8 cellular contexts compared by ENCODE assay signal in genomic region chr15:42920281-42921048, GRCh38. TPM values are rescaled to one million over a fixed set of nuclear protein-coding genes. Genes with fewer than 3 reads are reported as not detected.
DNase-seq lines count a peak whose midpoint lies in the region; ATAC-seq, FAIRE-seq and TF ChIP-seq lines count a peak whose summit lies in the region.

TSS of gene TTBK2 (minus strand) at chr15:42920778. CDS start at chr15:42878617, 42,161 bp downstream.

- no peak for TF ChIP-seq CTCF in H1 (IDR thresholded peaks at IDR 0.05; ENCODE audit: control extremely low read depth in 1 of 3, insufficient read depth in 1 of 3, low read depth in 1 of 3, low read length in 3 of 3)

- H3K4me1 ChIP-seq in H1 (replicated peaks in 1 of 4; ENCODE audit: control insufficient read depth in 3 of 4, insufficient read depth in 4 of 4, low read length in 3 of 4), result peaks cover 0 to 6% (median 0%) of the 10 kb centered on the region in 4 experiments; a peak in 2 of 7 replicates
- peaks cover 3% of the 10 kb centered on the region for H3K4me1 ChIP-seq in mesenchymal stem cell (ENCODE audit: control insufficient read depth, insufficient read depth, low read depth, low read length)

- H4K5ac ChIP-seq in H1 (ENCODE audit: insufficient read length, low read depth, low read length), result peak within 1 kb of the TSS; percentile 37

- H3K9ac ChIP-seq in H1 (replicated peaks in 1 of 4; ENCODE audit: extremely low read depth in 1 of 4, low read depth in 3 of 4, low read length in 3 of 4), result peak within 1 kb of the TSS; percentile 43 to 74 (median 54)
- peak within 1 kb of the TSS; percentile 85 for H3K9ac ChIP-seq in mesenchymal stem cell (ENCODE audit: low read length)

- no peaks in the 10 kb centered on the region for H3K9me3 ChIP-seq in H1 (ENCODE audit: insufficient read depth in 2 of 2, low read depth in 1 of 2, low read length in 1 of 2)
- H3K9me3 ChIP-seq in mesenchymal stem cell (ENCODE audit: control insufficient read depth, low read length), result no peaks in the 10 kb centered on the region

- no peaks in the 10 kb centered on the region for H3K79me1 ChIP-seq in H1 (ENCODE audit: low read depth, low read length)
- peaks cover 4% of the 10 kb centered on the region for H3K79me1 ChIP-seq in mesenchymal stem cell (replicated peaks; ENCODE audit: low read length, poor library complexity, severe bottlenecking)

- TF ChIP-seq POLR2A in H1 (IDR thresholded peaks at IDR 0.05; ENCODE audit: control extremely low read depth in 1 of 2, low read depth in 2 of 2, low read length in 2 of 2), result peak in 1 of 2 experiments; percentile 62; a peak in 1 of 3 replicates

- H4K8ac ChIP-seq in H1 (ENCODE audit: extremely low read depth, insufficient read depth, low read length), result no peak within 1 kb of the TSS; the same call in 1 of the 2 replicates
- H4K8ac ChIP-seq in mesenchymal stem cell (ENCODE audit: low read length), result peak within 1 kb of the TSS; percentile 96

- no peak within 1 kb of the TSS for H2BK15ac ChIP-seq in H1 (ENCODE audit: low read length)
- H2BK15ac ChIP-seq in mesenchymal stem cell (ENCODE audit: low read depth, poor library complexity, severe bottlenecking), result no peak within 1 kb of the TSS

- peak within 1 kb of the TSS; percentile 90 to 95 for H3K4me2 ChIP-seq in H1 (ENCODE audit: insufficient read depth in 1 of 2, low read depth in 2 of 2, low read length in 2 of 2)
- peak within 1 kb of the TSS; percentile 66 for H3K4me2 ChIP-seq in mesenchymal stem cell (ENCODE audit: low read length, poor library complexity, severe bottlenecking)

- no peak within 1 kb of the TSS for H2BK120ac ChIP-seq in H1 (replicated peaks; ENCODE audit: low read depth, low read length)
- no peak within 1 kb of the TSS for H2BK120ac ChIP-seq in mesenchymal stem cell (ENCODE audit: low read depth, low read length)

- no peak for TF ChIP-seq RAD21 in H1 (IDR thresholded peaks at IDR 0.05 in 1 of 2, conservative IDR thresholded peaks at IDR 0.05 in 1 of 2; ENCODE audit: low read depth in 2 of 2, low read length in 2 of 2)

- POLR2A ChIA-PET in H1 (lab: Charles Lee; ENCODE audit: partially characterized antibody), result no interaction called here

- FAIRE-seq in H1 (lab: Jason Lieb, UNC), result no peak

- peaks cover 0 to 5% (median 2%) of the 10 kb centered on the region in 4 experiments; a peak in 2 of 7 replicates for H3K27me3 ChIP-seq in H1 (replicated peaks in 1 of 4; ENCODE audit: control insufficient read depth in 3 of 4, extremely low read depth in 1 of 4, insufficient read depth in 3 of 4, low read length in 3 of 4)
- no peaks in the 10 kb centered on the region for H3K27me3 ChIP-seq in mesenchymal stem cell (ENCODE audit: control insufficient read depth in 1 of 2, insufficient read depth in 1 of 2, low read length in 2 of 2)

- ATAC-seq in GM21360 (IDR thresholded peaks at IDR 0.05; ENCODE audit: unreplicated experiment), result peak; percentile 87

- no peak within 1 kb of the TSS for H3K4ac ChIP-seq in H1 (replicated peaks; ENCODE audit: insufficient read length, low read depth, low read length)
- H3K4ac ChIP-seq in mesenchymal stem cell (ENCODE audit: low read depth in 1 of 2, low read length in 2 of 2), result peak within 1 kb of the TSS; percentile 17 to 65

- H2BK5ac ChIP-seq in H1 (ENCODE audit: low read depth, low read length), result no peak within 1 kb of the TSS
- peak within 1 kb of the TSS; percentile 66 for H2BK5ac ChIP-seq in mesenchymal stem cell (ENCODE audit: low read depth, low read length, poor library complexity, severe bottlenecking)

- H3K27ac ChIP-seq in H1 (ENCODE audit: low read depth, low read length) (no peak within 1 kb of the TSS), mesenchymal stem cell (ENCODE audit: low read length, poor library complexity, severe bottlenecking) (peak within 1 kb of the TSS; percentile 44)

- no peak within 1 kb of the TSS for H4K91ac ChIP-seq in H1 (replicated peaks; ENCODE audit: insufficient read length, low read length)
- H4K91ac ChIP-seq in mesenchymal stem cell (ENCODE audit: low read length), result no peak within 1 kb of the TSS

- H3K23ac ChIP-seq in H1 (ENCODE audit: insufficient read length) (no peak within 1 kb of the TSS), mesenchymal stem cell (ENCODE audit: low read length in 2 of 2) (peak within 1 kb of the TSS in 1 of 2 experiments; percentile 85)

- peaks cover 0 to 41% of the 10 kb centered on the region in 2 experiments; a peak in 2 of 4 replicates for H3K79me2 ChIP-seq in H1 (ENCODE audit: control insufficient read depth in 1 of 2, insufficient read depth in 2 of 2, low read length in 2 of 2)

- peaks cover 12% of the 10 kb centered on the region; the same call in 1 of the 2 replicates for H3K23me2 ChIP-seq in H1 (ENCODE audit: low read depth, low read length)

- H2AK5ac ChIP-seq in H1 (ENCODE audit: low read depth, low read length) (no peak within 1 kb of the TSS), mesenchymal stem cell (ENCODE audit: low read length, severe bottlenecking) (no peak within 1 kb of the TSS)

- no peak within 1 kb of the TSS for H3K18ac ChIP-seq in H1 (ENCODE audit: extremely low read depth, low read length)
- peak within 1 kb of the TSS in 1 of 2 experiments; percentile 93 for H3K18ac ChIP-seq in mesenchymal stem cell (ENCODE audit: low read depth in 1 of 2, low read length in 2 of 2)

- TF ChIP-seq EP300 in H1 (IDR thresholded peaks at IDR 0.05; ENCODE audit: borderline replicate concordance in 1 of 2, low read depth in 2 of 2, low read length in 2 of 2), result no peak

- CTCF ChIA-PET in H1 (lab: Charles Lee; ENCODE audit: partially characterized antibody), result no interaction called here

- H3K4me3 ChIP-seq in H1 (ENCODE audit: extremely low read depth in 1 of 4, insufficient read depth in 2 of 4, low read depth in 3 of 4, low read length in 4 of 4) (peak within 1 kb of the TSS; percentile 90 to 96 (median 94)), mesenchymal stem cell (ENCODE audit: insufficient read depth in 1 of 2, low read depth in 1 of 2, low read length in 2 of 2) (peak within 1 kb of the TSS; percentile 87 to 90)

- no peak within 1 kb of the TSS for H2BK20ac ChIP-seq in H1 (ENCODE audit: low read length)

- H2BK12ac ChIP-seq in H1 (ENCODE audit: low read depth, low read length) (no peak within 1 kb of the TSS), mesenchymal stem cell (ENCODE audit: low read length in 2 of 2) (peak within 1 kb of the TSS in 1 of 2 experiments; percentile 34)

- peak; percentile 98 for DNase-seq in COLO668 (lab: John Stamatoyannopoulos, UW; ENCODE audit: unreplicated experiment)
- peak; percentile 98 for DNase-seq in HT1080 (ENCODE audit: low read depth)
- peak; percentile 98 for DNase-seq in NOMO-1 treated with DMSO at 0.1 percent for 48 hours (lab: John Stamatoyannopoulos, UW; ENCODE audit: unreplicated experiment)
- DNase-seq in activated CD8-positive, alpha-beta memory T cell treated with anti-CD3 and anti-CD28 coated beads for 48 hours (ENCODE audit: low read depth in 2 of 3, low spot score in 2 of 3), result peak; percentile 85 to 92 (median 89)
- peak; percentile 97 to 98 for DNase-seq in H1 (ENCODE audit: low read depth in 1 of 2, low spot score in 2 of 2)
- peak; percentile 99 for DNase-seq in mesenchymal stem cell
- DNase-seq in stimulated activated CD8-positive, alpha-beta memory T cell treated with anti-CD3 and anti-CD28 coated beads, Interleukin-12 subunit alpha, Interleukin-12 subunit beta, amount 100 ng/mL, for 4 hours (ENCODE audit: low read depth), result peak; percentile 94

- H3K36me3 ChIP-seq in H1 (ENCODE audit: control insufficient read depth in 2 of 4, insufficient read depth in 4 of 4, low read length in 3 of 4), result no peaks in the 10 kb centered on the region
- H3K36me3 ChIP-seq in mesenchymal stem cell (ENCODE audit: control insufficient read depth in 1 of 2, insufficient read depth in 2 of 2, low read depth in 1 of 2, low read length in 2 of 2), result no peaks in the 10 kb centered on the region

- peaks cover 0 to 5% of the 10 kb centered on the region in 2 experiments for H4K20me1 ChIP-seq in H1 (replicated peaks in 1 of 2; ENCODE audit: control insufficient read depth in 1 of 2, insufficient read depth in 2 of 2, low read length in 2 of 2)

- H3K14ac ChIP-seq in H1 (ENCODE audit: insufficient read length) (no peak within 1 kb of the TSS), mesenchymal stem cell (ENCODE audit: low read length in 2 of 2) (peak within 1 kb of the TSS in 1 of 2 experiments; percentile 77)

- no peak within 1 kb of the TSS for H3K56ac ChIP-seq in H1 (replicated peaks; ENCODE audit: insufficient read length, low read depth, low read length)

- 2% methylated on average over 37 of the region's 75 CpGs; no CpG with 5 or more reads in 1 of the 2 experiments for WGBS in H1 (ENCODE audit: extremely low coverage in 1 of 2, insufficient coverage in 1 of 2, insufficient read length in 1 of 2, insufficient replicate concordance in 2 of 2, low coverage in 1 of 2, low lambda C conversion rate in 2 of 2, missing lambda C conversion rate in 1 of 2), 2 experiments
- WGBS in mesenchymal stem cell, result 1% methylated on average over 60 of the region's 75 CpGs

- H2AFZ ChIP-seq in H1 (ENCODE audit: low read length), result peak within 1 kb of the TSS; percentile 96
- H2AFZ ChIP-seq in mesenchymal stem cell (ENCODE audit: low read depth, low read length), result peak within 1 kb of the TSS; percentile 91

TF ChIP-seq in H1, 55 proteins besides CTCF, POLR2A, EP300 and RAD21 (continues in another document):
- no peak for TF ChIP-seq GTF2F1 (IDR thresholded peaks at IDR 0.05; ENCODE audit: borderline replicate concordance, low read depth, low read length)
- peak; percentile 95 for TF ChIP-seq CHD2 (IDR thresholded peaks at IDR 0.05; ENCODE audit: low read length)
- TF ChIP-seq RXRA (IDR thresholded peaks at IDR 0.05; ENCODE audit: insufficient read depth, low read depth, low read length), result no peak
- TF ChIP-seq RBBP5 (IDR thresholded peaks at IDR 0.05; ENCODE audit: borderline replicate concordance, low read depth, low read length), result peak; percentile 86
- peak; percentile 87 for TF ChIP-seq SP4 (IDR thresholded peaks at IDR 0.05; ENCODE audit: low read length)
- peak; percentile 77 for TF ChIP-seq CREB1 (IDR thresholded peaks at IDR 0.05)
- peak; percentile 56; the same call in 1 of the 2 replicates for TF ChIP-seq TAF1 (IDR thresholded peaks at IDR 0.05; ENCODE audit: low read depth, low read length)

RNA-seq across cellular contexts. Expression of gene TTBK2, which starts in this region (rescaled TPM):
- total RNA-seq in HT1080 (2014; rRNA removed; shearing (Covaris generic)), result 3.1 and 3.7 TPM in 2 replicates
- polyA plus RNA-seq in HT1080 (2015; cell fraction: cytosol; rRNA removed), result 2.8 and 4.4 TPM in 2 replicates
- 9.2 and 11.3 TPM in 2 replicates for polyA plus RNA-seq in HT1080 (2015; cell fraction: nucleus; rRNA removed)
- 13.1 and 18.2 TPM in 2 replicates for total RNA-seq in H1 (2021; fragmentation: NEBNext Ultra II Directional; extraction: Animal tissue kit (Norgen Biotek cat#: 25700))
- polyA plus RNA-seq in H1 (2011; rRNA removed), result 2.7 and 2.9 TPM in 2 replicates
- polyA plus RNA-seq in H1 (2011; cell fraction: cytosol; rRNA removed), result 4.1 TPM
- 3.7 TPM for polyA plus RNA-seq in H1 (2011; cell fraction: nucleus; rRNA removed)
- polyA plus RNA-seq in H1 (2012, experiment 1 of 2), result 3.2 to 5.0 TPM (median 3.9 TPM) in 4 replicates
- polyA plus RNA-seq in H1 (2012, experiment 2 of 2), result 0.22 TPM
- polyA plus RNA-seq in H1 (2013, experiment 1 of 2), result 4.3 TPM
- 3.7 TPM for polyA plus RNA-seq in H1 (2013, experiment 2 of 2)
- polyA minus RNA-seq in H1 (2011; rRNA and poly(A)+ RNA removed), result 19.3 and 21.2 TPM in 2 replicates
- polyA minus RNA-seq in H1 (2011; cell fraction: cytosol; rRNA and poly(A)+ RNA removed), result 8.4 TPM
- 13.5 TPM for polyA minus RNA-seq in H1 (2011; cell fraction: nucleus; rRNA and poly(A)+ RNA removed)
- polyA plus RNA-seq in mesenchymal stem cell (2013, experiment 1 of 2), result 3.6 TPM
- 3.3 TPM for polyA plus RNA-seq in mesenchymal stem cell (2013, experiment 2 of 2)
